In genomic region chr18:47404845-47405244, GRCh38 we compare ENCODE assay signal across 23 cellular contexts.
"Had no signal": no experiment of that assay in that cellular context is flagged by ENCODE, and none has a peak within 500 bp of the region (broad histone marks: within the 10 kb centered on the region; RNA-seq: fewer than 3 reads in every experiment).

No MANE protein-coding gene starts in this region.

- H2AFZ ChIP-seq: parathyroid adenoma had no signal

- H3K4me1 ChIP-seq: heart left ventricle, left ventricle myocardium inferior, lower lobe of right lung, parathyroid adenoma, right atrium auricular region, sigmoid colon, stomach, transverse colon had no signal

- DNase-seq: effector memory CD4-positive, alpha-beta T cell; heart left ventricle; hippocampal formation; kidney; left cardiac atrium; left ventricle myocardium inferior; lower lobe of right lung; occipital lobe; sigmoid colon; stimulated activated CD4-positive, alpha-beta T cell treated with anti-CD3 and anti-CD28 coated beads, Interleukin-2, amount 100 ng/mL, for 24 hours; stimulated activated CD4-positive, alpha-beta T cell treated with anti-CD3 and anti-CD28 coated beads, Interleukin-4, amount 100 ng/mL, for 4 hours; stimulated activated naive CD4-positive, alpha-beta T cell; stomach; substantia nigra; transverse colon had no signal

- H3K4me1 Mint-ChIP-seq: memory B cell, mesothelial cell of epicardium had no signal

- H3K27me3 ChIP-seq: right atrium auricular region, stomach, transverse colon had no signal

- H3K4me3 Mint-ChIP-seq: memory B cell; mesothelial cell of epicardium; natural killer cell treated with Interleukin-12 subunit alpha and Interleukin-12 subunit beta and Interleukin-15 and Interleukin-18, amount 100 ng/mL, for 72 hours had no signal

- ATAC-seq: esophagus mucosa, heart left ventricle, left cardiac atrium, lower lobe of right lung had no signal

- H3K79me2 ChIP-seq: parathyroid adenoma had no signal

- H3K9me3 Mint-ChIP-seq: memory B cell; mesothelial cell of epicardium; natural killer cell treated with Interleukin-12 subunit alpha and Interleukin-12 subunit beta and Interleukin-15 and Interleukin-18, amount 100 ng/mL, for 72 hours had no signal

- H3K27ac ChIP-seq: heart left ventricle, left ventricle myocardium inferior, lower lobe of right lung, parathyroid adenoma, right atrium auricular region, sigmoid colon, skin epidermis, stomach, thoracic aorta, transverse colon had no signal

- H3K36me3 ChIP-seq: heart left ventricle, left ventricle myocardium inferior, lower lobe of right lung, right atrium auricular region, sigmoid colon, stomach, thoracic aorta, transverse colon had no signal

- H3K9me3 ChIP-seq: heart left ventricle, left ventricle myocardium inferior, lower lobe of right lung, right atrium auricular region, sigmoid colon, stomach, thoracic aorta, transverse colon had no signal

- H3K4me3 ChIP-seq: heart left ventricle, left ventricle myocardium inferior, lower lobe of right lung, right atrium auricular region, sigmoid colon, skin epidermis, stomach, thoracic aorta, transverse colon had no signal

- H3K36me3 Mint-ChIP-seq: memory B cell; mesothelial cell of epicardium; natural killer cell treated with Interleukin-12 subunit alpha and Interleukin-12 subunit beta and Interleukin-15 and Interleukin-18, amount 100 ng/mL, for 72 hours had no signal

- H3K27ac Mint-ChIP-seq: memory B cell; mesothelial cell of epicardium; natural killer cell treated with Interleukin-12 subunit alpha and Interleukin-12 subunit beta and Interleukin-15 and Interleukin-18, amount 100 ng/mL, for 72 hours had no signal
